Comparison of ENCODE assay signal across 24 cellular contexts in genomic region chr4:3460926-3461325, GRCh38. TPM values are rescaled to one million over a fixed set of nuclear protein-coding genes. Genes with fewer than 3 reads are reported as not detected.
DNase-seq lines count a peak whose midpoint lies in the region; ATAC-seq and TF ChIP-seq lines count a peak whose summit lies in the region.
"Had no signal": no experiment of that assay in that cellular context is flagged by ENCODE, and none has a peak within 500 bp of the region (broad histone marks: within the 10 kb centered on the region; RNA-seq: fewer than 3 reads in every experiment).

No MANE protein-coding gene starts in this region.

- H3K9me2 ChIP-seq in PC-3 (replicated peaks; ENCODE audit: low read length), result no peaks in the 10 kb centered on the region
- H3K9me2 ChIP-seq: SK-N-SH had no signal

- 87 to 95% methylated on average over 5 of the region's 5 CpGs for WGBS in lung, 2 donors

- CTCF ChIA-PET in PC-3 (lab: Charles Lee), result no interaction called here

- H3K4me1 ChIP-seq in PC-3 (ENCODE audit: insufficient read depth, low read length) (peaks cover 11% of the 10 kb centered on the region; the same call in 1 of the 2 replicates), breast epithelium (peaks cover 5 to 6% of the 10 kb centered on the region in 2 donors), lung (ENCODE audit: control insufficient read depth in 2 of 2, insufficient read depth in 2 of 2, low read length in 2 of 2) (peaks cover 0 to 14% of the 10 kb centered on the region in 2 donors), skeletal muscle tissue (ENCODE audit: control insufficient read depth in 3 of 3, insufficient read depth in 3 of 3, low read length in 3 of 3) (peaks cover 35 to 52% (median 46%) of the 10 kb centered on the region in 3 donors), neural progenitor cell (peaks cover 12% of the 10 kb centered on the region)

- H3K9me3 ChIP-seq in PC-3 (ENCODE audit: low read length) (no peaks in the 10 kb centered on the region), breast epithelium (peaks cover under 1 to 5% of the 10 kb centered on the region in 2 donors), lung (ENCODE audit: control insufficient read depth in 2 of 2, insufficient read depth in 1 of 2, low read length in 1 of 2) (peaks cover 0 to 8% of the 10 kb centered on the region in 2 donors), skeletal muscle tissue (ENCODE audit: control insufficient read depth in 3 of 3, low read length in 3 of 3) (no peaks in the 10 kb centered on the region), neural progenitor cell (ENCODE audit: low read depth) (no peaks in the 10 kb centered on the region)
- H3K9me3 ChIP-seq: SK-N-SH had no signal

- POLR2A ChIA-PET in PC-3 (lab: Charles Lee; ENCODE audit: unreplicated experiment), result no interaction called here

- H3K36me3 ChIP-seq in PC-3 (ENCODE audit: low read depth, low read length) (no peaks in the 10 kb centered on the region), breast epithelium (no peaks in the 10 kb centered on the region), lung (ENCODE audit: control insufficient read depth in 2 of 2, insufficient read depth in 2 of 2, low read length in 2 of 2) (no peaks in the 10 kb centered on the region), skeletal muscle tissue (ENCODE audit: control insufficient read depth in 3 of 3, insufficient read depth in 3 of 3, low read length in 3 of 3) (no peaks in the 10 kb centered on the region), neural progenitor cell (no peaks in the 10 kb centered on the region)
- H3K36me3 ChIP-seq: esophagus squamous epithelium had no signal

- no peak for TF ChIP-seq POLR2A in breast epithelium (IDR thresholded peaks at IDR 0.05)

- H3K9ac ChIP-seq in PC-3 (ENCODE audit: low read length), result no peak overlapping the region
- H3K9ac ChIP-seq in skeletal muscle tissue (ENCODE audit: low read depth in 1 of 3, low read length in 3 of 3), result peak overlapping the region in 2 of 3 donors; percentile 23 to 81
- H3K9ac ChIP-seq in neural progenitor cell, result no peak overlapping the region
- H3K9ac ChIP-seq: SK-N-SH had no signal

- no peaks in the 10 kb centered on the region for H3K27me3 ChIP-seq in PC-3 (ENCODE audit: low read length)
- H3K27me3 ChIP-seq in breast epithelium, result peaks cover 0 to 13% of the 10 kb centered on the region in 2 donors
- no peaks in the 10 kb centered on the region for H3K27me3 ChIP-seq in lung (ENCODE audit: control insufficient read depth, insufficient read depth)
- H3K27me3 ChIP-seq in skeletal muscle tissue (ENCODE audit: control insufficient read depth in 3 of 3, insufficient read depth in 3 of 3, low read length in 3 of 3), result peaks cover 0 to 18% (median 5%) of the 10 kb centered on the region in 3 donors
- peaks cover 72% of the 10 kb centered on the region for H3K27me3 ChIP-seq in neural progenitor cell

- peaks cover 16% of the 10 kb centered on the region for H3K4me1 Mint-ChIP-seq in neural progenitor cell
- H3K4me1 Mint-ChIP-seq: activated naive CD8-positive, alpha-beta T cell treated with anti-CD3 and anti-CD28 coated beads for 36 hours had no signal

- H3K36me3 Mint-ChIP-seq in neural progenitor cell, result no peaks in the 10 kb centered on the region
- H3K36me3 Mint-ChIP-seq: activated naive CD8-positive, alpha-beta T cell treated with anti-CD3 and anti-CD28 coated beads for 36 hours had no signal

- no peak for DNase-seq in PC-3
- no peak for DNase-seq in breast epithelium (ENCODE audit: low spot score in 2 of 2)
- DNase-seq in lung (ENCODE audit: low spot score), result no peak
- no peak for DNase-seq in glomerular visceral epithelial cell (ENCODE audit: extremely low spot score)
- no peak for DNase-seq in neural progenitor cell (ENCODE audit: low spot score)
- no peak for DNase-seq in NCI-H748 treated with DMSO at 0.1 percent for 48 hours (lab: John Stamatoyannopoulos, UW)
- no peak for DNase-seq in kidney glomerular epithelial cell (lab: John Stamatoyannopoulos, UW)
- DNase-seq: activated CD8-positive, alpha-beta T cell treated with anti-CD3 and anti-CD28 coated beads, Interleukin-2, amount 10 ng/mL, durations not matched to agents 7 days and 5 days; activated effector memory CD4-positive, alpha-beta T cell treated with Interleukin-2 at 50 U/mL for 16 hours; activated naive CD8-positive, alpha-beta T cell treated with anti-CD3 and anti-CD28 coated beads for 36 hours; esophagus squamous epithelium; H9; IMR-90; NCI-H187 treated with DMSO at 0.1 percent for 48 hours; nucleus accumbens; RPMI8226; SK-N-SH; stimulated activated CD4-positive, alpha-beta T cell treated with anti-CD3 and anti-CD28 coated beads, Interleukin-2, amount 100 ng/mL, for 24 hours had no signal

- intact Hi-C loops in PC-3 (cut with micrococcal nuclease) (no loop called here), breast epithelium (cut with DNase I; ENCODE audit: low total_unique reads) (no loop called here)

- H3K27ac ChIP-seq in PC-3 (ENCODE audit: low read length) (no peak overlapping the region), breast epithelium (peak overlapping the region; percentile 54 to 59), lung (ENCODE audit: low read depth in 1 of 2, low read length in 1 of 2) (peak overlapping the region; percentile 47 to 58), skeletal muscle tissue (ENCODE audit: low read depth, low read length) (peak overlapping the region; percentile 87), neural progenitor cell (no peak overlapping the region)

- no peaks in the 10 kb centered on the region for H3F3A ChIP-seq in PC-3 (ENCODE audit: low read length, unreplicated experiment)
- peaks cover 9% of the 10 kb centered on the region for H3F3A ChIP-seq in neural progenitor cell (ENCODE audit: low read depth)

- H3K79me2 ChIP-seq in PC-3 (ENCODE audit: low read length), result no peaks in the 10 kb centered on the region
- H3K79me2 ChIP-seq in neural progenitor cell (ENCODE audit: low read depth), result no peaks in the 10 kb centered on the region

- H3K27ac Mint-ChIP-seq in neural progenitor cell, result no peak overlapping the region
- H3K27ac Mint-ChIP-seq: activated CD8-positive, alpha-beta T cell treated with anti-CD3 and anti-CD28 coated beads, Interleukin-2, amount 10 ng/mL, durations not matched to agents 7 days and 5 days; activated naive CD8-positive, alpha-beta T cell treated with anti-CD3 and anti-CD28 coated beads for 36 hours; H9; T-helper 1 cell treated with Interleukin-12 subunit alpha and Interleukin-12 subunit beta and Interleukin-4 antibody, amounts not matched to agents 30 μg/mL and 1 μg/mL, for 36 hours had no signal

- no TSS peak for BruUV-seq in PC-3 (replicated peaks; lab: Mats Ljungman, UMichigan)

- ATAC-seq in PC-3 (no peak), lung (ENCODE audit: insufficient read depth, low FRiP score) (no peak)
- ATAC-seq: activated CD8-positive, alpha-beta T cell treated with anti-CD3 and anti-CD28 coated beads, Interleukin-2, amount 10 ng/mL, durations not matched to agents 7 days and 5 days had no signal

- H3K4me2 ChIP-seq in PC-3 (ENCODE audit: low read length) (peak overlapping the region; percentile 44), neural progenitor cell (no peak overlapping the region)
- H3K4me2 ChIP-seq: SK-N-SH had no signal

- H3K4me3 Mint-ChIP-seq in neural progenitor cell, result no peak overlapping the region
- H3K4me3 Mint-ChIP-seq: activated CD8-positive, alpha-beta T cell treated with anti-CD3 and anti-CD28 coated beads, Interleukin-2, amount 10 ng/mL, durations not matched to agents 7 days and 5 days; activated naive CD8-positive, alpha-beta T cell treated with anti-CD3 and anti-CD28 coated beads for 36 hours; central memory CD8-positive, alpha-beta T cell; H9; T-helper 1 cell treated with Interleukin-12 subunit alpha and Interleukin-12 subunit beta and Interleukin-4 antibody, amounts not matched to agents 30 μg/mL and 1 μg/mL, for 36 hours had no signal

- peaks cover 8% of the 10 kb centered on the region for H3K9me3 Mint-ChIP-seq in neural progenitor cell
- H3K9me3 Mint-ChIP-seq: activated naive CD8-positive, alpha-beta T cell treated with anti-CD3 and anti-CD28 coated beads for 36 hours; central memory CD8-positive, alpha-beta T cell had no signal

- H3K4me3 ChIP-seq in PC-3 (ENCODE audit: low read length) (no peak overlapping the region), breast epithelium (no peak overlapping the region), lung (no peak overlapping the region), skeletal muscle tissue (ENCODE audit: low read length in 3 of 3) (peak overlapping the region in 2 of 3 donors; percentile 27 to 29), neural progenitor cell (no peak overlapping the region)
- H3K4me3 ChIP-seq: esophagus squamous epithelium had no signal

- H2AFZ ChIP-seq in PC-3 (ENCODE audit: low read length), result peak overlapping the region; percentile 61
- no peak overlapping the region for H2AFZ ChIP-seq in neural progenitor cell (replicated peaks)

- TF ChIP-seq CTCF in PC-3 (conservative IDR thresholded peaks at IDR 0.05; ENCODE audit: low read depth, low read length) (no peak), breast epithelium (IDR thresholded peaks at IDR 0.05) (no peak), lung (IDR thresholded peaks at IDR 0.05; ENCODE audit: control extremely low read depth, extremely low read depth) (no peak), neural progenitor cell (IDR thresholded peaks at IDR 0.05) (no peak)

- peaks cover 13% of the 10 kb centered on the region for H3K27me3 Mint-ChIP-seq in neural progenitor cell (ENCODE audit: insufficient read depth, low read depth)

- H4K20me1 ChIP-seq in PC-3 (ENCODE audit: low read length), result no peaks in the 10 kb centered on the region
- H4K20me1 ChIP-seq in neural progenitor cell (ENCODE audit: low read depth), result peaks cover 4% of the 10 kb centered on the region

RNA-seq across cellular contexts. Expression of gene DOK7, which starts 2.2 kb away (rescaled TPM):
- total RNA-seq in PC-3 (2014; rRNA removed), result 2.5 and 4.9 TPM in 2 replicates
- 1 to 10 TPM in 2 of 3 donors, not detected in 1; 1.3 to 3.5 TPM for total RNA-seq in breast epithelium
- 1 to 10 TPM in 1 of 2 donors, under 1 TPM in 1; 0.63 to 2.7 TPM for total RNA-seq in lung
- polyA plus RNA-seq in lung, result 1 to 10 TPM in 1 of 2 donors, under 1 TPM in 1; 0.53 to 2.3 TPM
- total RNA-seq in skeletal muscle tissue, result 9.9 TPM
- total RNA-seq in neural progenitor cell (ENCODE audit: low replicate concordance), result 0.22 TPM in 1 of 2 replicates, not detected in the other
- total RNA-seq: activated CD8-positive, alpha-beta T cell treated with anti-CD3 and anti-CD28 coated beads, Interleukin-2, amount 10 ng/mL, durations not matched to agents 7 days and 5 days; activated naive CD8-positive, alpha-beta T cell treated with anti-CD3 and anti-CD28 coated beads for 36 hours; dermis microvascular lymphatic vessel endothelial cell; IMR-90 had no signal
- polyA plus RNA-seq: IMR-90, SK-N-SH had no signal

RNA-seq across cellular contexts. Expression of gene HGFAC, which starts 19.2 kb away (rescaled TPM):
- total RNA-seq in PC-3 (2014; rRNA removed) (0.04 and 0.58 TPM in 2 replicates), breast epithelium (1 to 10 TPM in 1 of 3 donors, under 1 TPM in 1, not detected in 1; 0.59 to 1.3 TPM), lung (under 1 TPM; 0.28 to 0.46 TPM), skeletal muscle tissue (0.52 TPM), neural progenitor cell (ENCODE audit: low replicate concordance) (not detected in 2 replicates)
- 1 to 10 TPM in 1 of 2 donors, under 1 TPM in 1; 0.24 to 2.6 TPM for polyA plus RNA-seq in lung
- total RNA-seq: activated CD8-positive, alpha-beta T cell treated with anti-CD3 and anti-CD28 coated beads, Interleukin-2, amount 10 ng/mL, durations not matched to agents 7 days and 5 days; activated naive CD8-positive, alpha-beta T cell treated with anti-CD3 and anti-CD28 coated beads for 36 hours; Calu3; IMR-90; pulmonary artery endothelial cell had no signal

Comparison
In these comparisons a context has a peak if more than half of its experiments do, and no peak if none do; other contexts are left out.
1. H3K27ac ChIP-seq: peak in breast epithelium (2 of 2), lung (2 of 2) and skeletal muscle tissue (single experiment); none in PC-3 (single experiment) and neural progenitor cell (single experiment).
2. H3K4me3 ChIP-seq: peak in skeletal muscle tissue (2 of 3); none in PC-3 (single experiment), breast epithelium (0 of 3), lung (single experiment) and neural progenitor cell (single experiment).
3. H3K9ac ChIP-seq: peak in skeletal muscle tissue (2 of 3); none in PC-3 (single experiment) and neural progenitor cell (single experiment).